In the genomic region with DNA sequence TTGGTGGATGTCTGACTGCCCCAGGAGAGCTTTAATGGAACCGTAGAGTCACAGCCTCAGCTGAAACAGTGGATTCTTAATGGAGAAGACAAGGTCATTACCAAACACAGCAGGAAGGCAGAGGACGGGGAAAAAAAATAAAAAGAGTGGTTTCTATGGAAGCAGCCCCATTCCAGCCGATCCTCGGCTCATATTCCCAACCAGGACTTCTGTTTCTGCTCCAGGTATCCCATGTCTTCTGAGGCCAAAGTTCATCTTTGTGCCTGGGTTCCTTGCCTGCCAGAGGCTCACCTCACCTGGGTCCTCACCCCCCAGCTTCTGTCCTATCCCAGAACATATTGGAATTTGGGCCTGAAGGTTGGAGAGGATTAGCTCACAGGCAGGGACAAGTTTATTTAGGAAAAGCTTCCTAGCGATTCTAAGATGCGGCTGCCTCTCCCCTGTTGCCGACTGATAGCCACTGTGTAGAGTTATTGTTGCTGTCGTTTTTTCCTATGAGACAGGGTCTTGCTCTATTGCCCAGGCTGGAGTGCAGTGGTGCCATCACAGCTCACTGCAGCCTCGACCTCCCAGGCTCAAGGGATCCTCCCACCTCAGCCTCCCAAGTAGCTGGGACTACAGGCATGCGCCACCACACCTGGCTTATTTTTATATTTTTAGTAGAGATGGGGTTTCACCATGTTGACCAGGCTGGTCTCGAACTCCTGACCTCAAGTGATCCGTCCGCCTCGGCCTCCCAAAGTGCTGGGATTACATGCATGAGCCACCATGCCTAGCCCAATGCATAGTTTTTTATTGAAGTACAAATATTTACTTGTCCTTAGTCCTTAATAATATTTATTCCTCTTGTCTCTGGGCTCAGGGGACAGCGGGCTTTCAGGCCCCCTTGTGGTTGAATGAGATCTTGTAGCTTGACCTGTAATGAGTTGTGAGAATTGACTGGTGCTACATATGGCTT, we compare ENCODE assay signal across 8 cellular contexts. TPM values are rescaled to one million over a fixed set of nuclear protein-coding genes. Genes with fewer than 3 reads are reported as not detected.
DNase-seq lines count a peak whose midpoint lies in the region; ATAC-seq and TF ChIP-seq lines count a peak whose summit lies in the region.

No MANE protein-coding gene starts in this region.

- no peak overlapping the region for H3K27ac ChIP-seq in HL-60 (replicated peaks)

- H3K27me3 ChIP-seq in HL-60 (ENCODE audit: insufficient read depth, poor library complexity, severe bottlenecking): no peaks in the 10 kb centered on the region

- DNase-seq in COLO668 (lab: John Stamatoyannopoulos, UW; ENCODE audit: unreplicated experiment) (peak; percentile 10), HL-60 (ENCODE audit: low read depth in 1 of 2, low spot score in 1 of 2) (peak in 1 of 2 experiments; percentile 34), UCSD-AML1 (lab: John Stamatoyannopoulos, UW; ENCODE audit: unreplicated experiment) (peak; percentile 11), left lobe of liver (ENCODE audit: low spot score) (no peak), NCI-H446 treated with DMSO at 0.1 percent for 48 hours (lab: John Stamatoyannopoulos, UW) (no peak), HPDE6-E6E7 (ENCODE audit: extremely low spot score) (no peak)

- H3K4me3 ChIP-seq in HL-60 (replicated peaks; ENCODE audit: insufficient read depth, low read length): no peak overlapping the region

- ATAC-seq in left lobe of liver: peak; percentile 81
- ATAC-seq in GM18517 (IDR thresholded peaks at IDR 0.05; ENCODE audit: unreplicated experiment): no peak
- ATAC-seq in HG03460 (IDR thresholded peaks at IDR 0.05; ENCODE audit: unreplicated experiment): no peak

- TF ChIP-seq CTCF in HL-60 (IDR thresholded peaks at IDR 0.05; ENCODE audit: insufficient read depth, low read length): peak; percentile 24

RNA-seq across cellular contexts. Expression of a gene that starts 15.4 kb away (rescaled TPM):
- not detected for total RNA-seq in left lobe of liver

RNA-seq across cellular contexts. Expression of a gene that starts 17.9 kb away (rescaled TPM):
- 20.3 TPM for total RNA-seq in left lobe of liver

RNA-seq across cellular contexts. Expression of a gene that starts 57.0 kb away (rescaled TPM):
- 0.88 TPM for total RNA-seq in left lobe of liver

Comparison
In these comparisons a context has a peak if more than half of its experiments do, and no peak if none do; other contexts are left out.
1. DNase-seq: peak in COLO668 (single experiment) and UCSD-AML1 (single experiment); none in left lobe of liver (single experiment), NCI-H446 treated with DMSO at 0.1 percent for 48 hours (single experiment) and HPDE6-E6E7 (single experiment).